In genomic region chr19:39409886-39410619, GRCh38 we compare ENCODE assay signal across 1 cellular context.
TF ChIP-seq lines count a peak whose summit lies in the region.

No MANE protein-coding gene starts in this region.

TF ChIP-seq in GM12878, 131 proteins besides CTCF, POLR2A, EP300 and RAD21 (continued from another document):
- TF ChIP-seq IRF4 (IDR thresholded peaks at IDR 0.05; ENCODE audit: low read depth, low read length) = no peak
